Comparison of ENCODE assay signal across 22 cellular contexts in the genomic region with DNA sequence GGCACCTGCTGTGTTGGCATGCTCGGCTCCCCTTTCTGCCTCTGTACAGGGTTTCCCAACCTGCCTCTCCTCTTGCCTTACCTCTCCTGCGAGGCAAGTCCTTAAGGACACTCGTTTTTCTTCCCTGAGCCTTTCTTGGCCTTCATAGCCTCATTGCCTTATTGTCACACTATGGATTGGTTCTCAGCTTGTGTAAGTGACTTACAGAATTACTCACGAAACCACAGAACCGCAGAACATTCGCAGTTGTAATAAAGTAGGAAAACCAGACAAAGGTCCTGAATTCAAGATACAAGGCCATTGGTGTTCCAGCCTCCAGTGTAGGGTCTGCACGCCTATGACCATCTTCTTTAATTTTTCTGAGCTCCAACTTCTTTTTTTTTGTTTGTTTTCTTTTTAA.
"Had no signal": no experiment of that assay in that cellular context is flagged by ENCODE, and none has a peak within 500 bp of the region (broad histone marks: within the 10 kb centered on the region; RNA-seq: fewer than 3 reads in every experiment).

No MANE protein-coding gene starts in this region.

- DNase-seq: activated CD4-positive, alpha-beta T cell treated with anti-CD3 and anti-CD28 coated beads for 36 hours; activated CD4-positive, alpha-beta T cell treated with anti-CD3 and anti-CD28 coated beads, Interleukin-2, amount 10 ng/mL, durations not matched to agents 7 days and 5 days; activated CD4-positive, alpha-beta T cell treated with anti-CD3 and anti-CD28 coated beads, Interleukin-2, amount 50 U/mL, for 48 hours; activated CD8-positive, alpha-beta T cell treated with anti-CD3 and anti-CD28 coated beads, Interleukin-2, amount 10 ng/mL, durations not matched to agents 7 days and 5 days; activated effector memory CD4-positive, alpha-beta T cell treated with anti-CD3 and anti-CD28 coated beads, Interleukin-2, amount 50 U/mL, for 16 hours; activated naive CD4-positive, alpha-beta T cell; activated naive CD4-positive, alpha-beta T cell treated with anti-CD3 and anti-CD28 coated beads, Interleukin-2, amount 50 U/mL, for 16 hours; activated naive CD8-positive, alpha-beta T cell treated with anti-CD3 and anti-CD28 coated beads for 36 hours; activated T-cell treated with anti-CD3 and anti-CD28 coated beads, Interleukin-2, amount 50 U/mL, for 4 hours; amniotic stem cell; aorta; brain microvascular endothelial cell; central memory CD4-positive, alpha-beta T cell; NCI-H1417; NCI-H187 treated with DMSO at 0.1 percent for 48 hours; NCI-H2171 treated with DMSO at 0.1 percent for 48 hours; NCI-H2227 treated with DMSO at 0.1 percent for 48 hours; NCI-H446; NCI-H526 treated with DMSO at 0.1 percent for 48 hours; NCI-H774; Right ventricle myocardium superior; T1000 had no signal
